In the genomic region with DNA sequence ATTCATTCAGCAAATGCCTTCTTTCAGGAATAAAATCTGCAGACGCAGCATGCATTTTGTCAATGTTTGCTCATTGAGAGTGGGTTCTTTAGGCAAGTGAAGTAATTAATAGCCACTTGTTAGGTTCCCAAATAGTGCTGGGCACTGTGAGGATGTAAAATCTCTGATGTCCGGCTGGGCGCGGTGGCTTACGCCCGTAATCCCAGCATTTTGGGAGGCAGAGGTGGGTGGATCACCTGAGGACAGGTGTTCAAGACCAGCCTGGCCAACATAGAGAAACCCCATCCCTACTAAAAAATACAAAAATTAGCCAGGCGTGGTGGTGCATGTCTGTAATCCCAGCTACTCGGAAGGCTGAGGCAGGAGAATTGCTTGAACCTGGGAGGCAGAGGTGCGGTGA, we compare ENCODE assay signal across 17 cellular contexts. TPM values are rescaled to one million over a fixed set of nuclear protein-coding genes. Genes with fewer than 3 reads are reported as not detected.
"Had no signal": no experiment of that assay in that cellular context is flagged by ENCODE, and none has a peak within 500 bp of the region (broad histone marks: within the 10 kb centered on the region; RNA-seq: fewer than 3 reads in every experiment).

No MANE protein-coding gene starts in this region.

RNA-seq across cellular contexts. Expression of a gene that starts 51.3 kb away (rescaled TPM):
- total RNA-seq: activated B cell treated with CpG ODN at 0.5 μM for 24 hours; activated CD4-positive, alpha-beta memory T cell treated with anti-CD3 and anti-CD28 coated beads for 36 hours; activated CD4-positive, alpha-beta T cell treated with anti-CD3 and anti-CD28 coated beads, Interleukin-2, amount 10 ng/mL, durations not matched to agents 24 days and 14 days; activated CD8-positive, alpha-beta memory T cell treated with anti-CD3 and anti-CD28 coated beads for 36 hours; activated CD8-positive, alpha-beta T cell treated with anti-CD3 and anti-CD28 coated beads for 36 hours; activated naive CD4-positive, alpha-beta T cell treated with anti-CD3 and anti-CD28 coated beads for 36 hours; activated naive CD4-positive, alpha-beta T cell treated with anti-CD3 and anti-CD28 coated beads, Interleukin-2, amount 50 U/mL, for 72 hours; activated naive CD8-positive, alpha-beta T cell treated with anti-CD3 and anti-CD28 coated beads for 36 hours; activated T-cell treated with anti-CD3 and anti-CD28 coated beads, Interleukin-2, amount 50 U/mL, for 4 hours; activated T-cell treated with anti-CD3 and anti-CD28 coated beads, Interleukin-2, amount 50 U/mL, for 72 hours; activated T-helper 1 cell treated with anti-CD3 and anti-CD28 coated beads, Interleukin-12 subunit alpha, Interleukin-12 subunit beta, Interleukin-2, Interleukin-4 antibody, amounts not matched to agents 30 ng/mL and 10 ng/mL and 1 ng/mL, durations not matched to agents 14 hours and 24 hours and 36 hours; activated T-helper 17 cell treated with anti-CD3 and anti-CD28 coated beads, Interleukin-2, amount 50 U/mL, for 72 hours; aorta; astrocyte; body of pancreas; breast epithelium; cardiac septum had no signal
